ENCODE assay signal across 10 cellular contexts in genomic region chr4:173264960-173265281, GRCh38.
A peak's percentile ranks its signal among the peaks of the same experiment; 100 is the strongest.
DNase-seq lines count a peak whose midpoint lies in the region; ATAC-seq and TF ChIP-seq lines count a peak whose summit lies in the region.
"Had no signal": no experiment of that assay in that cellular context is flagged by ENCODE, and none has a peak within 500 bp of the region (broad histone marks: within the 10 kb centered on the region; RNA-seq: fewer than 3 reads in every experiment).

No MANE protein-coding gene starts in this region.

- ATAC-seq in GM18868 (IDR thresholded peaks at IDR 0.05; ENCODE audit: unreplicated experiment) = peak; percentile 33
- ATAC-seq in GM18502 (IDR thresholded peaks at IDR 0.05; ENCODE audit: poor library complexity, unreplicated experiment) = no peak

- H2AFZ ChIP-seq in OCI-LY7 (ENCODE audit: low read length) (no peak overlapping the region), hepatocyte (no peak overlapping the region)

- CTCF ChIA-PET in OCI-LY7 (lab: Charles Lee; ENCODE audit: unreplicated experiment) = interaction anchor here (0.6 to 0.8 kb wide), 3 partner anchors 22 to 677 kb away, joined by 3 to 4 read pairs (median 3); no protein-coding TSS in a partner anchor

- H3K9me2 ChIP-seq in OCI-LY7 (ENCODE audit: insufficient read depth, low read length) (no peaks in the 10 kb centered on the region), hepatocyte (replicated peaks; ENCODE audit: insufficient read depth) (no peaks in the 10 kb centered on the region)

- TF ChIP-seq CTCF in OCI-LY7 (conservative IDR thresholded peaks at IDR 0.05; ENCODE audit: low read length) (no peak), hepatocyte (IDR thresholded peaks at IDR 0.05; ENCODE audit: poor library complexity) (no peak)

- H3K27me3 ChIP-seq in BLaER1 treated with 17β-estradiol and CSF1 and Interleukin-3, amounts not matched to agents 10 nM and 100 nM = no peaks in the 10 kb centered on the region
- no peaks in the 10 kb centered on the region for H3K27me3 ChIP-seq in hepatocyte
- H3K27me3 ChIP-seq: stomach had no signal

- BruUV-seq in OCI-LY7 (replicated peaks; lab: Mats Ljungman, UMichigan) = no TSS peak

- H3K4me3 ChIP-seq in BLaER1 treated with 17β-estradiol and CSF1 and Interleukin-3, amounts not matched to agents 10 nM and 100 nM = peak overlapping the region in 1 of 10 experiments; percentile 38; a peak in 2 of 20 replicates
- H3K4me3 ChIP-seq in OCI-LY7 (ENCODE audit: low read depth, low read length, poor library complexity, severe bottlenecking) = peak overlapping the region; percentile 58
- H3K4me3 ChIP-seq in hepatocyte = no peak overlapping the region
- H3K4me3 ChIP-seq: stomach had no signal

- peak overlapping the region; percentile 28 to 87 (median 76) for H3K4me2 ChIP-seq in BLaER1 treated with 17β-estradiol and CSF1 and Interleukin-3, amounts not matched to agents 10 nM and 100 nM
- H3K4me2 ChIP-seq in OCI-LY7 (ENCODE audit: low read length) (peak overlapping the region; percentile 79), hepatocyte (peak overlapping the region; percentile 41)

- intact Hi-C loops in OCI-LY7 (cut with micrococcal nuclease; ENCODE audit: unreplicated experiment) = no loop called here

- POLR2A ChIA-PET in OCI-LY7 (lab: Charles Lee) = interaction anchor here (0.6 to 2.9 kb wide), 11 partner anchors 9 to 156 kb away, joined by 3 to 13 read pairs (median 4); partner anchors contain the start of gene GALNT7

- H3K27ac ChIP-seq in BLaER1 treated with 17β-estradiol and CSF1 and Interleukin-3, amounts not matched to agents 10 nM and 100 nM = peak overlapping the region in 9 of 11 experiments; percentile 25 to 97 (median 88); a peak in 17 of 22 replicates
- H3K27ac ChIP-seq in OCI-LY7 (ENCODE audit: low read depth, low read length, poor library complexity, severe bottlenecking) = peak overlapping the region; percentile 92
- no peak overlapping the region for H3K27ac ChIP-seq in hepatocyte
- H3K27ac ChIP-seq: HL-60 had no signal

- peaks cover 64% of the 10 kb centered on the region for H3K79me2 ChIP-seq in OCI-LY7 (ENCODE audit: insufficient read depth, low read depth, low read length)
- no peaks in the 10 kb centered on the region for H3K79me2 ChIP-seq in hepatocyte

- peaks cover 0 to 4% (median 0%) of the 10 kb centered on the region in 11 experiments; a peak in 1 of 22 replicates for H3K9me3 ChIP-seq in BLaER1 treated with 17β-estradiol and CSF1 and Interleukin-3, amounts not matched to agents 10 nM and 100 nM (replicated peaks in 1 of 11)
- H3K9me3 ChIP-seq in OCI-LY7 (ENCODE audit: low read length) (no peaks in the 10 kb centered on the region), hepatocyte (ENCODE audit: low read depth) (no peaks in the 10 kb centered on the region)
- H3K9me3 ChIP-seq: stomach had no signal

- DNase-seq in OCI-LY7 (ENCODE audit: low spot score) (no peak), hepatocyte (ENCODE audit: low spot score) (no peak), D341Med (ENCODE audit: low spot score) (no peak), NCI-H1417 (lab: John Stamatoyannopoulos, UW) (no peak)
- DNase-seq: activated CD8-positive, alpha-beta memory T cell treated with anti-CD3 and anti-CD28 coated beads, Interleukin-2, amount 50 U/mL, for 4 hours had no signal

- 95% methylated on average over 3 of the region's 3 CpGs for WGBS in hepatocyte (ENCODE audit: low lambda C conversion rate, missing lambda C conversion rate)

- peak overlapping the region in 6 of 11 experiments; percentile 54 to 84 (median 78); a peak in 13 of 22 replicates for H3K9ac ChIP-seq in BLaER1 treated with 17β-estradiol and CSF1 and Interleukin-3, amounts not matched to agents 10 nM and 100 nM

- H4K20me1 ChIP-seq in BLaER1 treated with 17β-estradiol and CSF1 and Interleukin-3, amounts not matched to agents 10 nM and 100 nM = peaks cover 0 to 41% (median 12%) of the 10 kb centered on the region in 11 experiments; a peak in 12 of 22 replicates
- H4K20me1 ChIP-seq in OCI-LY7 (ENCODE audit: insufficient read depth, low read length) (no peaks in the 10 kb centered on the region), hepatocyte (ENCODE audit: insufficient read depth, poor library complexity, severe bottlenecking) (no peaks in the 10 kb centered on the region)

- peaks cover 30 to 71% (median 53%) of the 10 kb centered on the region in 10 experiments for H3K4me1 ChIP-seq in BLaER1 treated with 17β-estradiol and CSF1 and Interleukin-3, amounts not matched to agents 10 nM and 100 nM
- H3K4me1 ChIP-seq in OCI-LY7 (ENCODE audit: insufficient read depth, low read length, poor library complexity, severe bottlenecking) = peaks cover 49% of the 10 kb centered on the region
- peaks cover 6% of the 10 kb centered on the region for H3K4me1 ChIP-seq in hepatocyte (ENCODE audit: insufficient read depth)

- peaks cover 0 to 58% (median 19%) of the 10 kb centered on the region in 11 experiments; a peak in 13 of 22 replicates for H3K36me3 ChIP-seq in BLaER1 treated with 17β-estradiol and CSF1 and Interleukin-3, amounts not matched to agents 10 nM and 100 nM
- peaks cover 10% of the 10 kb centered on the region; the same call in 1 of the 2 replicates for H3K36me3 ChIP-seq in OCI-LY7 (ENCODE audit: insufficient read depth, low read length)
- H3K36me3 ChIP-seq in hepatocyte (replicated peaks; ENCODE audit: insufficient read depth, low read depth) = no peaks in the 10 kb centered on the region
- H3K36me3 ChIP-seq: stomach had no signal
